Comparison of ENCODE assay signal across 8 cellular contexts in genomic region chr3:119240582-119241434, GRCh38.
A peak's percentile ranks its signal among the peaks of the same experiment; 100 is the strongest.
DNase-seq lines count a peak whose midpoint lies in the region; ATAC-seq and TF ChIP-seq lines count a peak whose summit lies in the region.

Gene B4GALT4 (minus strand): TSS chr3:119240878. CDS start chr3:119230099, 10,779 bp downstream.

- peak; percentile 87 for ATAC-seq in HG02973 (IDR thresholded peaks at IDR 0.05; ENCODE audit: unreplicated experiment)

- TF ChIP-seq CTCF in astrocyte of the spinal cord (IDR thresholded peaks at IDR 0.05; ENCODE audit: low read depth, low read length) (no peak), retinal pigment epithelial cell (conservative IDR thresholded peaks at IDR 0.05; ENCODE audit: low read depth, low read length) (no peak)

- H3K4me3 ChIP-seq in astrocyte of the spinal cord (ENCODE audit: low read depth, low read length) (peak within 1 kb of the TSS; percentile 60), retinal pigment epithelial cell (ENCODE audit: low read length) (peak within 1 kb of the TSS; percentile 74)

- DNase-seq in NCI-H1417 (lab: John Stamatoyannopoulos, UW): peak; percentile 84 to 93 (median 91)
- DNase-seq in NCI-H1417 treated with DMSO at 0.1 percent for 48 hours (lab: John Stamatoyannopoulos, UW): no peak
- DNase-seq in NCI-H2029 treated with DMSO at 0.1 percent for 48 hours (lab: John Stamatoyannopoulos, UW): peak; percentile 51
- DNase-seq in T-helper 9 cell: peak; percentile 53
- DNase-seq in astrocyte of the spinal cord (ENCODE audit: low read depth, low spot score): peak; percentile 92
- DNase-seq in hypothalamus (lab: John Stamatoyannopoulos, UW): peak in 50 of 51 donors; percentile 27 to 85 (median 70)
- peak; percentile 48 for DNase-seq in retinal pigment epithelial cell (ENCODE audit: low read depth)

- in situ Hi-C loops in astrocyte of the spinal cord (cut with HindIII; ENCODE audit: low sequenced_read_pairs): no loop called here
